25 cellular contexts compared by ENCODE assay signal in the genomic region with DNA sequence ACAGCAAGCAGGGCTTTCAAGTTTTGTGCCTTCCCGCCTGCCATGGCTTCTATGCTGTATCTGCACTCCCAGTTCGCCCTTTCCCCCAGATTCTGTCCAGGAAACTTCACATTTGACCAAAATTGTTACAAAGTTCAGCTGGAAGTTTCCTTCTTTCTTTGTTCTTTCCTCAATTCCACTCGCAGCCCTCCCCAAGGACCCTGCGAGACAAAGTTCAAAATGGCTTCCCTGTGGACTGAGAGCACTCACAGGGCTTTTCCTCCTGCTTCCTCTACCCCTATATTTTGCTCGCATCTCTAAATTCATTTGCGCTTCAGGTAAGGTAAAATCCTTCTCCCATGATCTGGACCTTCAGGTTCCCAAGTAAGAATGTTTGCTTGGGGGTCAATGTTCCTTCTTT.
"Had no signal": no experiment of that assay in that cellular context is flagged by ENCODE, and none has a peak within 500 bp of the region (broad histone marks: within the 10 kb centered on the region; RNA-seq: fewer than 3 reads in every experiment).

No MANE protein-coding gene starts in this region.

- H3K4me3 ChIP-seq: ascending aorta, coronary artery, gastroesophageal sphincter, heart right ventricle, sigmoid colon, spleen had no signal

- ATAC-seq: activated CD4-positive, CD25-positive, alpha-beta regulatory T cell treated with anti-CD3 and anti-CD28 coated beads, Interleukin-2, amount 50 U/mL, for 24 hours; activated CD8-positive, alpha-beta T cell treated with anti-CD3 and anti-CD28 coated beads, Interleukin-2, amount 10 ng/mL, durations not matched to agents 7 days and 5 days; activated naive CD8-positive, alpha-beta T cell treated with anti-CD3 and anti-CD28 coated beads, Interleukin-2, amount 50 U/mL, for 24 hours; esophagus mucosa; gastroesophageal sphincter; heart right ventricle; left ventricle myocardium superior; natural killer cell; stimulated activated memory B cell treated with anti-CD40 and anti-IgM and Interleukin-4, amounts not matched to agents 10 μg/mL and 1 μg/mL and 100 μg/mL, for 72 hours had no signal

- H3K36me3 ChIP-seq: ascending aorta, gastroesophageal sphincter, heart right ventricle, sigmoid colon, spleen had no signal

- H3K27ac Mint-ChIP-seq: activated CD4-positive, alpha-beta T cell treated with anti-CD3 and anti-CD28 coated beads, Interleukin-2, amount 10 ng/mL, durations not matched to agents 7 days and 5 days; activated CD8-positive, alpha-beta T cell treated with anti-CD3 and anti-CD28 coated beads, Interleukin-2, amount 10 ng/mL, durations not matched to agents 7 days and 5 days; activated naive CD4-positive, alpha-beta T cell treated with anti-CD3 and anti-CD28 coated beads, Interleukin-2, amount 10 ng/mL, durations not matched to agents 7 days and 5 days; activated naive CD8-positive, alpha-beta T cell treated with anti-CD3 and anti-CD28 coated beads, Interleukin-2, amount 50 U/mL, for 24 hours; activated T-cell treated with anti-CD3 and anti-CD28 coated beads, Interleukin-2, amount 50 U/mL, for 24 hours; immature natural killer cell; memory B cell; natural killer cell; stimulated activated memory B cell treated with anti-CD40 and anti-IgM and Interleukin-4, amounts not matched to agents 10 μg/mL and 1 μg/mL and 100 μg/mL, for 72 hours had no signal

- DNase-seq: activated CD4-positive, alpha-beta T cell treated with anti-CD3 and anti-CD28 coated beads, Interleukin-2, amount 10 ng/mL, durations not matched to agents 7 days and 5 days; activated CD8-positive, alpha-beta T cell treated with anti-CD3 and anti-CD28 coated beads, Interleukin-2, amount 10 ng/mL, durations not matched to agents 7 days and 5 days; activated naive CD4-positive, alpha-beta T cell treated with anti-CD3 and anti-CD28 coated beads, Interleukin-2, amount 10 ng/mL, durations not matched to agents 7 days and 5 days; activated naive CD8-positive, alpha-beta T cell treated with anti-CD3 and anti-CD28 coated beads, Interleukin-2, amount 50 U/mL, for 24 hours; activated T-cell treated with anti-CD3 and anti-CD28 coated beads, Interleukin-2, amount 50 U/mL, for 24 hours; heart right ventricle; immature natural killer cell; left ventricle myocardium superior; natural killer cell; nucleus accumbens; posterior cingulate gyrus; sigmoid colon; spleen; stimulated activated CD4-positive, alpha-beta T cell treated with anti-CD3 and anti-CD28 coated beads, Interleukin-4, amount 100 ng/mL, for 4 hours; T-helper 1 cell; T-helper 9 cell; testis had no signal

- H3K4me3 Mint-ChIP-seq: activated CD4-positive, alpha-beta T cell treated with anti-CD3 and anti-CD28 coated beads, Interleukin-2, amount 10 ng/mL, durations not matched to agents 7 days and 5 days; activated CD8-positive, alpha-beta T cell treated with anti-CD3 and anti-CD28 coated beads, Interleukin-2, amount 10 ng/mL, durations not matched to agents 7 days and 5 days; activated naive CD4-positive, alpha-beta T cell treated with anti-CD3 and anti-CD28 coated beads, Interleukin-2, amount 10 ng/mL, durations not matched to agents 7 days and 5 days; activated naive CD8-positive, alpha-beta T cell treated with anti-CD3 and anti-CD28 coated beads, Interleukin-2, amount 50 U/mL, for 24 hours; activated T-cell treated with anti-CD3 and anti-CD28 coated beads, Interleukin-2, amount 50 U/mL, for 24 hours; central memory CD8-positive, alpha-beta T cell; immature natural killer cell; memory B cell; natural killer cell; stimulated activated memory B cell treated with anti-CD40 and anti-IgM and Interleukin-4, amounts not matched to agents 10 μg/mL and 1 μg/mL and 100 μg/mL, for 72 hours had no signal

- H3K4me1 Mint-ChIP-seq: activated CD4-positive, alpha-beta T cell treated with anti-CD3 and anti-CD28 coated beads, Interleukin-2, amount 10 ng/mL, durations not matched to agents 7 days and 5 days; activated naive CD4-positive, alpha-beta T cell treated with anti-CD3 and anti-CD28 coated beads, Interleukin-2, amount 10 ng/mL, durations not matched to agents 7 days and 5 days; activated naive CD8-positive, alpha-beta T cell treated with anti-CD3 and anti-CD28 coated beads, Interleukin-2, amount 50 U/mL, for 24 hours; central memory CD8-positive, alpha-beta T cell; immature natural killer cell; memory B cell; natural killer cell; stimulated activated memory B cell treated with anti-CD40 and anti-IgM and Interleukin-4, amounts not matched to agents 10 μg/mL and 1 μg/mL and 100 μg/mL, for 72 hours had no signal

- H3K27ac ChIP-seq: ascending aorta, coronary artery, gastroesophageal sphincter, heart right ventricle, sigmoid colon, spleen, testis had no signal

- H3K9me3 ChIP-seq: ascending aorta, gastroesophageal sphincter, sigmoid colon, testis had no signal

- H3K4me1 ChIP-seq: ascending aorta, gastroesophageal sphincter, heart right ventricle, sigmoid colon, spleen, testis had no signal

- H3K27me3 ChIP-seq: ascending aorta, gastroesophageal sphincter, heart right ventricle, sigmoid colon, spleen, testis had no signal

- H3K9me3 Mint-ChIP-seq: activated CD4-positive, alpha-beta T cell treated with anti-CD3 and anti-CD28 coated beads, Interleukin-2, amount 10 ng/mL, durations not matched to agents 7 days and 5 days; activated naive CD4-positive, alpha-beta T cell treated with anti-CD3 and anti-CD28 coated beads, Interleukin-2, amount 10 ng/mL, durations not matched to agents 7 days and 5 days; activated naive CD8-positive, alpha-beta T cell treated with anti-CD3 and anti-CD28 coated beads, Interleukin-2, amount 50 U/mL, for 24 hours; activated T-cell treated with anti-CD3 and anti-CD28 coated beads, Interleukin-2, amount 50 U/mL, for 24 hours; central memory CD8-positive, alpha-beta T cell; memory B cell; stimulated activated memory B cell treated with anti-CD40 and anti-IgM and Interleukin-4, amounts not matched to agents 10 μg/mL and 1 μg/mL and 100 μg/mL, for 72 hours had no signal

- H3K36me3 Mint-ChIP-seq: activated naive CD4-positive, alpha-beta T cell treated with anti-CD3 and anti-CD28 coated beads, Interleukin-2, amount 10 ng/mL, durations not matched to agents 7 days and 5 days; memory B cell; stimulated activated memory B cell treated with anti-CD40 and anti-IgM and Interleukin-4, amounts not matched to agents 10 μg/mL and 1 μg/mL and 100 μg/mL, for 72 hours had no signal

- H3K27me3 Mint-ChIP-seq: activated CD4-positive, alpha-beta T cell treated with anti-CD3 and anti-CD28 coated beads, Interleukin-2, amount 10 ng/mL, durations not matched to agents 7 days and 5 days; activated naive CD4-positive, alpha-beta T cell treated with anti-CD3 and anti-CD28 coated beads, Interleukin-2, amount 10 ng/mL, durations not matched to agents 7 days and 5 days; activated naive CD8-positive, alpha-beta T cell treated with anti-CD3 and anti-CD28 coated beads, Interleukin-2, amount 50 U/mL, for 24 hours; activated T-cell treated with anti-CD3 and anti-CD28 coated beads, Interleukin-2, amount 50 U/mL, for 24 hours; central memory CD8-positive, alpha-beta T cell; memory B cell; stimulated activated memory B cell treated with anti-CD40 and anti-IgM and Interleukin-4, amounts not matched to agents 10 μg/mL and 1 μg/mL and 100 μg/mL, for 72 hours had no signal
